ENCODE assay signal across 11 cellular contexts in the genomic region with DNA sequence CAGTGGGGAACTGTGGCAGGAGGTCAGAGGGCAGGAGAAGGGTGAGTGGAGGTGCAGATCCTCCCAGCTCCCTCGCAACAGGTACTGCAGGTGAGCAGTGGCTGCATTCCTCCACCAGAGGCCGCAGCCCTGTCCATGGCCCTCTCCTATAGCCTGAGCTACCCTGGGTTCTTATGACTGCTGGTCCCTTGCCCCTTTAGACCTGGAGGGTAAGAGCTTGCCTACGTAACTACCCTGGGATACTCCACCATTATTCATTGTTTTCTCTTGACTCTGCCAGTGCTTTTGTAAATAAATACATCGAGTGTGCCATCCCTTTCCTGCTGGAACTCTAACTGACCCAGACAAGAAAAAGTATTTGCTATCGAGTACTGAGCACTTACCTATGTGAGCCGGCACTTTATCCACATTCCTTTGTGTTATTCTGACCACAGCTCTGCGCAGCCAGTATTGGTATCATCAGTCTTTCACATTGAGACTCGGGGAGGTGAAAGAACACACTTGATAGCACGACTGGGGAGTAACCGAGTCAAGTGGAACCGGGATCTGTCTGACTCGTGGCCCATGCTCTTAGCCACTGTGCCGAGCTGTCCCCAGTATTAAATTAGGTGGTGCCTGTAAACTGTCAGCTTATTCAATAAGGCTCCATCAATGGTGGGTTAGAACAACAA. TPM values are rescaled to one million over a fixed set of nuclear protein-coding genes. Genes with fewer than 3 reads are reported as not detected.
DNase-seq lines count a peak whose midpoint lies in the region; ATAC-seq and TF ChIP-seq lines count a peak whose summit lies in the region.
"Had no signal": no experiment of that assay in that cellular context is flagged by ENCODE, and none has a peak within 500 bp of the region (broad histone marks: within the 10 kb centered on the region; RNA-seq: fewer than 3 reads in every experiment).

No MANE protein-coding gene starts in this region.

- H3K27ac ChIP-seq in mammary epithelial cell (ENCODE audit: insufficient read depth, low read depth, low read length) = peak overlapping the region; percentile 98
- peak overlapping the region; percentile 81 for H3K27ac ChIP-seq in vagina

- intact Hi-C loops in Right ventricle myocardium superior (cut with DNase I) (no loop called here), left cardiac atrium (cut with DNase I) (no loop called here), mammary epithelial cell (cut with micrococcal nuclease) (no loop called here), vagina (cut with DNase I) (no loop called here)

- peaks cover 75% of the 10 kb centered on the region for H3K4me1 ChIP-seq in mammary epithelial cell (ENCODE audit: insufficient read depth, low read length)
- peaks cover 75% of the 10 kb centered on the region for H3K4me1 ChIP-seq in vagina

- H3K4me2 ChIP-seq in mammary epithelial cell (ENCODE audit: insufficient read depth, low read depth, low read length) = peak overlapping the region; percentile 82

- no peak overlapping the region for H3K4me3 Mint-ChIP-seq in mesothelial cell of epicardium

- H4K20me1 ChIP-seq in mammary epithelial cell (ENCODE audit: insufficient read depth, low read length) = no peaks in the 10 kb centered on the region

- TF ChIP-seq CTCF in mammary epithelial cell (conservative IDR thresholded peaks at IDR 0.05 in 1 of 2, IDR thresholded peaks at IDR 0.05 in 1 of 2; ENCODE audit: extremely low read depth in 1 of 2, insufficient read depth in 1 of 2, low read depth in 1 of 2, low read length in 2 of 2) (peak; percentile 77 to 81), mesothelial cell of epicardium (IDR thresholded peaks at IDR 0.05; ENCODE audit: unreplicated experiment) (no peak), vagina (IDR thresholded peaks at IDR 0.05) (no peak)

- H3K4me1 Mint-ChIP-seq in mesothelial cell of epicardium = peaks cover 67% of the 10 kb centered on the region

- no peaks in the 10 kb centered on the region for H3K9me3 ChIP-seq in mammary epithelial cell (replicated peaks; ENCODE audit: insufficient read depth, low read length)
- no peaks in the 10 kb centered on the region for H3K9me3 ChIP-seq in vagina
- H3K9me3 ChIP-seq: adrenal gland had no signal

- H3K36me3 Mint-ChIP-seq in mesothelial cell of epicardium = no peaks in the 10 kb centered on the region

- CTCF ChIA-PET in mammary epithelial cell (lab: Charles Lee; ENCODE audit: low non-redundant PET) = interaction anchor here (0.7 to 0.8 kb wide), 3 partner anchors 11 to 71 kb away, joined by 6 to 17 read pairs (median 7); no protein-coding TSS in a partner anchor

- no peaks in the 10 kb centered on the region for H3K27me3 Mint-ChIP-seq in mesothelial cell of epicardium (ENCODE audit: low read depth)

- no peaks in the 10 kb centered on the region for H3K9me3 Mint-ChIP-seq in mesothelial cell of epicardium

- H3K27me3 ChIP-seq in mammary epithelial cell (ENCODE audit: insufficient read depth, low read length) (no peaks in the 10 kb centered on the region), vagina (no peaks in the 10 kb centered on the region)
- H3K27me3 ChIP-seq: adrenal gland had no signal

- TF ChIP-seq POLR2A in vagina (IDR thresholded peaks at IDR 0.05) = no peak

- H3K9ac ChIP-seq in mammary epithelial cell (ENCODE audit: insufficient read depth, low read length) = peak overlapping the region; percentile 91

- H3K4me3 ChIP-seq in mammary epithelial cell (replicated peaks in 1 of 3; ENCODE audit: insufficient read depth in 1 of 3, low read depth in 2 of 3, low read length in 3 of 3) (peak overlapping the region in 1 of 3 experiments; percentile 30), vagina (no peak overlapping the region)
- H3K4me3 ChIP-seq: adrenal gland had no signal

- in situ Hi-C loops in mammary epithelial cell (cut with MboI; ENCODE audit: low sequenced_read_pairs in 2 of 2) = no loop called here

- dilution Hi-C loops in mammary epithelial cell (cut with HindIII; ENCODE audit: low sequenced_read_pairs) = loop anchor here (5.0 kb wide), 3 partner anchors 44 to 71 kb away; no protein-coding TSS in a partner anchor

- H3K36me3 ChIP-seq in mammary epithelial cell (ENCODE audit: insufficient read depth, low read length) (peaks cover 2% of the 10 kb centered on the region), vagina (no peaks in the 10 kb centered on the region)
- H3K36me3 ChIP-seq: adrenal gland had no signal

- BruUV-seq in mammary epithelial cell (replicated peaks; lab: Mats Ljungman, UMichigan) = no TSS peak

- ATAC-seq in Right ventricle myocardium superior (ENCODE audit: poor library complexity) (no peak), left cardiac atrium (no peak), HG03565 (IDR thresholded peaks at IDR 0.05; ENCODE audit: unreplicated experiment) (no peak), GM18502 (IDR thresholded peaks at IDR 0.05; ENCODE audit: poor library complexity, unreplicated experiment) (no peak)

- H2AFZ ChIP-seq in mammary epithelial cell (ENCODE audit: low read depth, low read length) = no peak overlapping the region

- peak overlapping the region; percentile 96 for H3K27ac Mint-ChIP-seq in mesothelial cell of epicardium

- DNase-seq in Right ventricle myocardium superior (peak; percentile 11), left cardiac atrium (no peak), mammary epithelial cell (peak; percentile 70), mesothelial cell of epicardium (ENCODE audit: low spot score in 2 of 2, unreplicated experiment in 2 of 2) (no peak), vagina (ENCODE audit: extremely low spot score in 2 of 2) (no peak), dermis blood vessel endothelial cell (no peak)
- DNase-seq: adrenal gland; NCI-H1105 treated with DMSO at 0.1 percent for 48 hours; stimulated activated CD4-positive, alpha-beta T cell treated with anti-CD3 and anti-CD28 coated beads, Interleukin-15, amount 100 ng/mL, for 24 hours had no signal

- WGBS in mammary epithelial cell (ENCODE audit: low coverage, missing lambda C conversion rate) = 44% methylated on average over 12 of the region's 13 CpGs

- H3K79me2 ChIP-seq in mammary epithelial cell (ENCODE audit: insufficient read depth, low read length) = peaks cover 59% of the 10 kb centered on the region

RNA-seq across cellular contexts. Expression of a gene that starts 38.5 kb away (rescaled TPM):
- total RNA-seq in Right ventricle myocardium superior (11.9 TPM), left cardiac atrium (10 to 100 TPM; 25.4 to 43.3 TPM), mammary epithelial cell (100 to 1,000 TPM; 104 to 322 TPM), mesothelial cell of epicardium (2.9 to 3.4 TPM (median 3.4 TPM) in 3 replicates), vagina (52.5 TPM), dermis blood vessel endothelial cell (89.2 and 90.5 TPM in 2 replicates)
- 56.3 TPM for polyA plus RNA-seq in mammary epithelial cell
- 131 TPM for polyA minus RNA-seq in mammary epithelial cell

Comparison
In these comparisons a context has a peak if more than half of its experiments do, and no peak if none do; other contexts are left out.
1. DNase-seq: peak in Right ventricle myocardium superior (single experiment) and mammary epithelial cell (single experiment); none in left cardiac atrium (single experiment), mesothelial cell of epicardium (0 of 2), vagina (0 of 2) and dermis blood vessel endothelial cell (single experiment).
2. CTCF ChIP-seq: peak in mammary epithelial cell (2 of 2); none in mesothelial cell of epicardium (single experiment) and vagina (0 of 3).